Comparison of ENCODE assay signal across 17 cellular contexts in the genomic region with DNA sequence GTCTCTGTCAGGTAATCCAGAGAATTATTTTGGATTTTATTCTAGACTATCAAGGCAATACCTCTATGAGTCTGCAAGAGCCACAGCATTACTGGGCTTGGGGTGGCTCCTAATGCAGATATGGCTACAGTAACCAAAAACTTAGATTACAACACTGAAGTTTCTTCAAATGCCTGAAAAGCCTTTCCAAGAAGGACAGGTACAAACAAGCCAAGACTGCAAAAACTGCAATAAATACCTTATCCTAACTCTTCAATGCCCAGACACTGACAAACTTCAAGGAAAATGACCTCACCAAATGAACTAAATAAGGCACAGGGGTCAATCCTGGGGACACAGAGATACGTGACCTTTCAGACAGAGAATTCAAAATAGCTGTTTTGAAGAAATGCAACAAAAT.
DNase-seq lines count a peak whose midpoint lies in the region; ATAC-seq, FAIRE-seq and TF ChIP-seq lines count a peak whose summit lies in the region.
"Had no signal": no experiment of that assay in that cellular context is flagged by ENCODE, and none has a peak within 500 bp of the region (broad histone marks: within the 10 kb centered on the region; RNA-seq: fewer than 3 reads in every experiment).

No MANE protein-coding gene starts in this region.

- CTCF ChIA-PET in Panc1 (lab: Charles Lee) (no interaction called here), RWPE1 (lab: Yijun Ruan, JAX) (interaction anchor here (0.7 kb wide), 1 partner anchor 721 kb away, joined by 3 read pairs; no protein-coding TSS in a partner anchor)

- dilution Hi-C loops in keratinocyte (cut with MboI; ENCODE audit: extremely low pct_ligation_motif_present, low sequenced_read_pairs) = no loop called here

- POLR2A ChIA-PET in Panc1 (lab: Charles Lee) = no interaction called here
- POLR2A ChIA-PET in RWPE1 (lab: Yijun Ruan, JAX; ENCODE audit: low non-redundant PET) = no interaction called here

- H3K36me3 ChIP-seq in Panc1 (ENCODE audit: control insufficient read depth, insufficient read depth, low read length) (no peaks in the 10 kb centered on the region), bronchial epithelial cell (ENCODE audit: control insufficient read depth, insufficient read depth, low read length) (no peaks in the 10 kb centered on the region), keratinocyte (ENCODE audit: control insufficient read depth in 2 of 2, extremely low read depth in 1 of 2, insufficient read depth in 2 of 2, low read length in 2 of 2) (no peaks in the 10 kb centered on the region)

- intact Hi-C loops in Panc1 (cut with micrococcal nuclease; ENCODE audit: unreplicated experiment) = no loop called here

- DNase-seq in Panc1 (ENCODE audit: low read depth, low spot score) (no peak), RWPE1 (ENCODE audit: low spot score) (no peak), bronchial epithelial cell (ENCODE audit: low read depth) (peak; percentile 69), keratinocyte (ENCODE audit: low read depth, low spot score) (no peak), dermis blood vessel endothelial cell (no peak)
- DNase-seq: C1 segment of cervical spinal cord; Calu3; CD4-positive, alpha-beta memory T cell; COR-L47; DMS53; DMS79 treated with DMSO at 0.1 percent for 48 hours; GF-D8; H9 had no signal

- H3K9me3 ChIP-seq in Panc1 (ENCODE audit: control insufficient read depth, insufficient read depth, low read depth, low read length) (no peaks in the 10 kb centered on the region), keratinocyte (ENCODE audit: control insufficient read depth, low read depth, low read length) (no peaks in the 10 kb centered on the region)

- FAIRE-seq in bronchial epithelial cell (lab: Jason Lieb, UNC) = no peak
- no peak for FAIRE-seq in keratinocyte (lab: Jason Lieb, UNC)
- FAIRE-seq: GM12891, GM18507 had no signal

- no TSS peak for BruUV-seq in Panc1 (replicated peaks; lab: Mats Ljungman, UMichigan)

- no peaks in the 10 kb centered on the region for H3K79me2 ChIP-seq in keratinocyte (ENCODE audit: control insufficient read depth, insufficient read depth, low read length)

- in situ Hi-C loops in Panc1 (cut with HindIII; ENCODE audit: low pct_unique_long_range_greater_than_20kb, low sequenced_read_pairs) = no loop called here

- peaks cover 6% of the 10 kb centered on the region for H3K4me1 ChIP-seq in Panc1 (ENCODE audit: control insufficient read depth, insufficient read depth, low read length)
- H3K4me1 ChIP-seq in keratinocyte (ENCODE audit: control insufficient read depth, extremely low read depth, insufficient read depth, low read length) = peaks cover 20% of the 10 kb centered on the region

- H2AFZ ChIP-seq in keratinocyte (ENCODE audit: control insufficient read depth, low read length) = peak overlapping the region; percentile 65
- H2AFZ ChIP-seq: GM23338 had no signal

- H3K27ac ChIP-seq in Panc1 (ENCODE audit: low read length) (peak overlapping the region; percentile 48; the same call in 1 of the 2 replicates), RWPE1 (peak overlapping the region; percentile 64), keratinocyte (ENCODE audit: control insufficient read depth, insufficient read depth, low read length) (no peak overlapping the region)

- no peaks in the 10 kb centered on the region for H3K9me1 ChIP-seq in keratinocyte (ENCODE audit: control insufficient read depth, extremely low read depth, insufficient read depth, low read length)

- H3K4me2 ChIP-seq in keratinocyte (ENCODE audit: control insufficient read depth, extremely low read depth, insufficient read depth, low read depth, low read length) = no peak overlapping the region
- H3K4me2 ChIP-seq: GM23338 had no signal

- TF ChIP-seq CTCF in Panc1 (IDR thresholded peaks at IDR 0.05) (no peak), RWPE1 (conservative IDR thresholded peaks at IDR 0.05; ENCODE audit: low read depth) (no peak), bronchial epithelial cell (IDR thresholded peaks at IDR 0.05; ENCODE audit: insufficient read depth, low read length, severe bottlenecking) (no peak), keratinocyte (optimal IDR thresholded peaks at IDR 0.05 in 1 of 3, IDR thresholded peaks at IDR 0.05 in 1 of 3, conservative IDR thresholded peaks at IDR 0.05 in 1 of 3; ENCODE audit: extremely low read depth in 1 of 3, insufficient read depth in 2 of 3, low read length in 3 of 3) (no peak)

- no peak overlapping the region for H3K9ac ChIP-seq in keratinocyte (ENCODE audit: control insufficient read depth, extremely low read depth, insufficient read depth, low read length)

- H3K4me3 ChIP-seq in Panc1 (ENCODE audit: low read depth in 2 of 2, low read length in 2 of 2) (no peak overlapping the region), bronchial epithelial cell (ENCODE audit: low read depth, low read length) (no peak overlapping the region), keratinocyte (ENCODE audit: control insufficient read depth in 2 of 3, extremely low read depth in 1 of 3, insufficient read depth in 2 of 3, low read depth in 1 of 3, low read length in 3 of 3) (no peak overlapping the region)
- H3K4me3 ChIP-seq: GM23338 had no signal

- no peaks in the 10 kb centered on the region for H4K20me1 ChIP-seq in keratinocyte (ENCODE audit: control insufficient read depth, extremely low read depth, insufficient read depth, low read length)

- no peak for ATAC-seq in Panc1
- no peak for ATAC-seq in HG02970 (IDR thresholded peaks at IDR 0.05; ENCODE audit: low FRiP score, unreplicated experiment)
- ATAC-seq: GM23338 had no signal

- H3K27me3 ChIP-seq in Panc1 (ENCODE audit: control insufficient read depth, insufficient read depth, low read length) (no peaks in the 10 kb centered on the region), bronchial epithelial cell (ENCODE audit: control insufficient read depth, insufficient read depth, low read length) (no peaks in the 10 kb centered on the region), keratinocyte (ENCODE audit: control insufficient read depth, extremely low read depth, insufficient read depth, low read length) (no peaks in the 10 kb centered on the region)
